Comparison of ENCODE assay signal across 1 cellular context in the genomic region with DNA sequence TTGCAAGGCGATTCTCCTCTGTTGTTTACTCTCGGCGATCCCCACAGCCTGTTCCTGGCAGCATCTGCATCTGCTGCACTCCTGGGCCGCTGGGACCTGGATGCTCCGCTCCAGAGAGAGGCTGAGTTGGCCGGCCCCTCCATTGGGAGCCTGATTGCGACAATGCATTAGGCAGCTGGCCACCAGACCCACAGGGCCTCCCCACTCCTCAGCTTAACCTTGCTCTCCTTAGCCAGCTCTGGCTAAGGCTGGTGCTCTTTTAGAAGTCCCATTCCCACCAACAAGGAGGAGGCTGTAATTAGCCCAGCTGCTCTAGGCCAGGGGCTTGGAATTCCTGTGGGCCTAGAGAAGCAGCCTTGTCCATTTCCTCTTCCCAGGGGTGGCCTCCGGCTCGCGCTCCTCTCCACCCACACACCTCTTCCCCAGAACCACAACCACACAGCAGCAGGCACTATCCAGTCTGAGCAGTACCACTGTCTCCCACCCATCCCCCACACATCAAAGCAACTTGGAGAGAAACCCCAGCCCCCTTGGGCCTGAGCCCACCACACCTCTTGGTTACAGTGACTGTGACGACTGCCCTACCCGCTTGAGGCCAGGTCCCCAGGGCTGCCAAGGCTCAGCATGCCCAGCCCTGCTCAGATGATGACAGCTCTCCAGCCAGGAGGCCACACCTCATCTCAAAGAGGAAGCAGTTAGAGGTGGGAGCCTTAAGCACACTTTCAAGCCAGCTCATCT.
TF ChIP-seq lines count a peak whose summit lies in the region.

No MANE protein-coding gene starts in this region.

TF ChIP-seq in HepG2, 621 proteins besides CTCF, POLR2A, EP300 and RAD21 (continued from another document):
- TF ChIP-seq, protein P1, sequence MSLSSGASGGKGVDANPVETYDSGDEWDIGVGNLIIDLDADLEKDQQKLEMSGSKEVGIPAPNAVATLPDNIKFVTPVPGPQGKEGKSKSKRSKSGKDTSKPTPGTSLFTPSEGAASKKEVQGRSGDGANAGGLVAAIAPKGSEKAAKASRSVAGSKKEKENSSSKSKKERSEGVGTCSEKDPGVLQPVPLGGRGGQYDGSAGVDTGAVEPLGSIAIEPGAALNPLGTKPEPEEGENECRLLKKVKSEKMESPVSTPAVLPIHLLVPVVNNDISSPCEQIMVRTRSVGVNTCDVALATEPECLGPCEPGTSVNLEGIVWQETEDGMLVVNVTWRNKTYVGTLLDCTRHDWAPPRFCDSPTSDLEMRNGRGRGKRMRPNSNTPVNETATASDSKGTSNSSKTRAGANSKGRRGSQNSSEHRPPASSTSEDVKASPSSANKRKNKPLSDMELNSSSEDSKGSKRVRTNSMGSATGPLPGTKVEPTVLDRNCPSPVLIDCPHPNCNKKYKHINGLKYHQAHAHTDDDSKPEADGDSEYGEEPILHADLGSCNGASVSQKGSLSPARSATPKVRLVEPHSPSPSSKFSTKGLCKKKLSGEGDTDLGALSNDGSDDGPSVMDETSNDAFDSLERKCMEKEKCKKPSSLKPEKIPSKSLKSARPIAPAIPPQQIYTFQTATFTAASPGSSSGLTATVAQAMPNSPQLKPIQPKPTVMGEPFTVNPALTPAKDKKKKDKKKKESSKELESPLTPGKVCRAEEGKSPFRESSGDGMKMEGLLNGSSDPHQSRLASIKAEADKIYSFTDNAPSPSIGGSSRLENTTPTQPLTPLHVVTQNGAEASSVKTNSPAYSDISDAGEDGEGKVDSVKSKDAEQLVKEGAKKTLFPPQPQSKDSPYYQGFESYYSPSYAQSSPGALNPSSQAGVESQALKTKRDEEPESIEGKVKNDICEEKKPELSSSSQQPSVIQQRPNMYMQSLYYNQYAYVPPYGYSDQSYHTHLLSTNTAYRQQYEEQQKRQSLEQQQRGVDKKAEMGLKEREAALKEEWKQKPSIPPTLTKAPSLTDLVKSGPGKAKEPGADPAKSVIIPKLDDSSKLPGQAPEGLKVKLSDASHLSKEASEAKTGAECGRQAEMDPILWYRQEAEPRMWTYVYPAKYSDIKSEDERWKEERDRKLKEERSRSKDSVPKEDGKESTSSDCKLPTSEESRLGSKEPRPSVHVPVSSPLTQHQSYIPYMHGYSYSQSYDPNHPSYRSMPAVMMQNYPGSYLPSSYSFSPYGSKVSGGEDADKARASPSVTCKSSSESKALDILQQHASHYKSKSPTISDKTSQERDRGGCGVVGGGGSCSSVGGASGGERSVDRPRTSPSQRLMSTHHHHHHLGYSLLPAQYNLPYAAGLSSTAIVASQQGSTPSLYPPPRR (CRISPR knock-in tag; IDR thresholded peaks at IDR 0.05; ENCODE audit: borderline replicate concordance): no peak
- TF ChIP-seq, protein P2, sequence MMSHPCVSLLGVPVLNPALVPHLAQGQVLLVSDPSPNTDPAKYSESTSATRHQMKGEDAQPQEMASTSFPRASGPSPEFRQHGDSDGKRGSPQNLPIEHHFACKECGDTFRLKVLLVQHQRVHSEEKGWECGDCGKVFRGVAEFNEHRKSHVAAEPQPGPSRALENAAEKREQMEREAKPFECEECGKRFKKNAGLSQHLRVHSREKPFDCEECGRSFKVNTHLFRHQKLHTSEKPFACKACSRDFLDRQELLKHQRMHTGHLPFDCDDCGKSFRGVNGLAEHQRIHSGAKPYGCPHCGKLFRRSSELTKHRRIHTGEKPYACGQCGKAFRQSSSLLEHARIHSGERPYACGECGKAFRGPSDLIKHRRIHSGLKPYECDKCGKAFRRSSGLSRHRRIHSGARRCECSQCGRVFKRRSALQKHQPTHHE (CRISPR knock-in tag; IDR thresholded peaks at IDR 0.05; ENCODE audit: borderline replicate concordance): no peak
- TF ChIP-seq, protein P3, sequence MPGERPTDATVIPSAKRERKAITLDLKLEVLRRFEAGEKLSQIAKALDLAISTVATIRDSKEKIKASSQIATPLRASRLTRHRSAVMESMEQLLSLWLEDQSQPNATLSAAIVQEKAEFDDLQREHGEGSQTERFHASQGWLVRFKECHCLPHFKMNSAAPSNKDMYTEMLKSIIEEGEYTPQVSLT (CRISPR knock-in tag; IDR thresholded peaks at IDR 0.05; ENCODE audit: borderline replicate concordance, low read depth): no peak
- TF ChIP-seq, protein P4, sequence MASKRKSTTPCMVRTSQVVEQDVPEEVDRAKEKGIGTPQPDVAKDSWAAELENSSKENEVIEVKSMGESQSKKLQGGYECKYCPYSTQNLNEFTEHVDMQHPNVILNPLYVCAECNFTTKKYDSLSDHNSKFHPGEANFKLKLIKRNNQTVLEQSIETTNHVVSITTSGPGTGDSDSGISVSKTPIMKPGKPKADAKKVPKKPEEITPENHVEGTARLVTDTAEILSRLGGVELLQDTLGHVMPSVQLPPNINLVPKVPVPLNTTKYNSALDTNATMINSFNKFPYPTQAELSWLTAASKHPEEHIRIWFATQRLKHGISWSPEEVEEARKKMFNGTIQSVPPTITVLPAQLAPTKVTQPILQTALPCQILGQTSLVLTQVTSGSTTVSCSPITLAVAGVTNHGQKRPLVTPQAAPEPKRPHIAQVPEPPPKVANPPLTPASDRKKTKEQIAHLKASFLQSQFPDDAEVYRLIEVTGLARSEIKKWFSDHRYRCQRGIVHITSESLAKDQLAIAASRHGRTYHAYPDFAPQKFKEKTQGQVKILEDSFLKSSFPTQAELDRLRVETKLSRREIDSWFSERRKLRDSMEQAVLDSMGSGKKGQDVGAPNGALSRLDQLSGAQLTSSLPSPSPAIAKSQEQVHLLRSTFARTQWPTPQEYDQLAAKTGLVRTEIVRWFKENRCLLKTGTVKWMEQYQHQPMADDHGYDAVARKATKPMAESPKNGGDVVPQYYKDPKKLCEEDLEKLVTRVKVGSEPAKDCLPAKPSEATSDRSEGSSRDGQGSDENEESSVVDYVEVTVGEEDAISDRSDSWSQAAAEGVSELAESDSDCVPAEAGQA (IDR thresholded peaks at IDR 0.05; ENCODE audit: low read depth): no peak
- TF ChIP-seq, protein P4 (CRISPR knock-in tag; IDR thresholded peaks at IDR 0.05; ENCODE audit: borderline replicate concordance): no peak
- TF ChIP-seq, protein P5, sequence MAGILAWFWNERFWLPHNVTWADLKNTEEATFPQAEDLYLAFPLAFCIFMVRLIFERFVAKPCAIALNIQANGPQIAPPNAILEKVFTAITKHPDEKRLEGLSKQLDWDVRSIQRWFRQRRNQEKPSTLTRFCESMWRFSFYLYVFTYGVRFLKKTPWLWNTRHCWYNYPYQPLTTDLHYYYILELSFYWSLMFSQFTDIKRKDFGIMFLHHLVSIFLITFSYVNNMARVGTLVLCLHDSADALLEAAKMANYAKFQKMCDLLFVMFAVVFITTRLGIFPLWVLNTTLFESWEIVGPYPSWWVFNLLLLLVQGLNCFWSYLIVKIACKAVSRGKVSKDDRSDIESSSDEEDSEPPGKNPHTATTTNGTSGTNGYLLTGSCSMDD (CRISPR knock-in tag; IDR thresholded peaks at IDR 0.05): no peak
- TF ChIP-seq, protein P6, sequence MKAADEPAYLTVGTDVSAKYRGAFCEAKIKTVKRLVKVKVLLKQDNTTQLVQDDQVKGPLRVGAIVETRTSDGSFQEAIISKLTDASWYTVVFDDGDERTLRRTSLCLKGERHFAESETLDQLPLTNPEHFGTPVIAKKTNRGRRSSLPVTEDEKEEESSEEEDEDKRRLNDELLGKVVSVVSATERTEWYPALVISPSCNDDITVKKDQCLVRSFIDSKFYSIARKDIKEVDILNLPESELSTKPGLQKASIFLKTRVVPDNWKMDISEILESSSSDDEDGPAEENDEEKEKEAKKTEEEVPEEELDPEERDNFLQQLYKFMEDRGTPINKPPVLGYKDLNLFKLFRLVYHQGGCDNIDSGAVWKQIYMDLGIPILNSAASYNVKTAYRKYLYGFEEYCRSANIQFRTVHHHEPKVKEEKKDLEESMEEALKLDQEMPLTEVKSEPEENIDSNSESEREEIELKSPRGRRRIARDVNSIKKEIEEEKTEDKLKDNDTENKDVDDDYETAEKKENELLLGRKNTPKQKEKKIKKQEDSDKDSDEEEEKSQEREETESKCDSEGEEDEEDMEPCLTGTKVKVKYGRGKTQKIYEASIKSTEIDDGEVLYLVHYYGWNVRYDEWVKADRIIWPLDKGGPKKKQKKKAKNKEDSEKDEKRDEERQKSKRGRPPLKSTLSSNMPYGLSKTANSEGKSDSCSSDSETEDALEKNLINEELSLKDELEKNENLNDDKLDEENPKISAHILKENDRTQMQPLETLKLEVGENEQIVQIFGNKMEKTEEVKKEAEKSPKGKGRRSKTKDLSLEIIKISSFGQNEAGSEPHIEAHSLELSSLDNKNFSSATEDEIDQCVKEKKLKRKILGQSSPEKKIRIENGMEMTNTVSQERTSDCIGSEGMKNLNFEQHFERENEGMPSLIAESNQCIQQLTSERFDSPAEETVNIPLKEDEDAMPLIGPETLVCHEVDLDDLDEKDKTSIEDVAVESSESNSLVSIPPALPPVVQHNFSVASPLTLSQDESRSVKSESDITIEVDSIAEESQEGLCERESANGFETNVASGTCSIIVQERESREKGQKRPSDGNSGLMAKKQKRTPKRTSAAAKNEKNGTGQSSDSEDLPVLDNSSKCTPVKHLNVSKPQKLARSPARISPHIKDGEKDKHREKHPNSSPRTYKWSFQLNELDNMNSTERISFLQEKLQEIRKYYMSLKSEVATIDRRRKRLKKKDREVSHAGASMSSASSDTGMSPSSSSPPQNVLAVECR (CRISPR knock-in tag; IDR thresholded peaks at IDR 0.05; ENCODE audit: borderline replicate concordance): no peak
- TF ChIP-seq ZFP36L1 (CRISPR knock-in tag; IDR thresholded peaks at IDR 0.05) (no peak), RAD51 (IDR thresholded peaks at IDR 0.05; ENCODE audit: borderline replicate concordance) (no peak), SNAI1 (CRISPR knock-in tag; IDR thresholded peaks at IDR 0.05; ENCODE audit: borderline replicate concordance) (no peak), KDM4B (CRISPR knock-in tag; IDR thresholded peaks at IDR 0.05) (no peak), SP1 (IDR thresholded peaks at IDR 0.05) (no peak), SP1 (CRISPR knock-in tag; IDR thresholded peaks at IDR 0.05) (no peak), ZNF850 (CRISPR knock-in tag; conservative IDR thresholded peaks at IDR 0.05) (no peak), KAT8 (CRISPR knock-in tag; IDR thresholded peaks at IDR 0.05) (no peak)
- TF ChIP-seq, protein P7, sequence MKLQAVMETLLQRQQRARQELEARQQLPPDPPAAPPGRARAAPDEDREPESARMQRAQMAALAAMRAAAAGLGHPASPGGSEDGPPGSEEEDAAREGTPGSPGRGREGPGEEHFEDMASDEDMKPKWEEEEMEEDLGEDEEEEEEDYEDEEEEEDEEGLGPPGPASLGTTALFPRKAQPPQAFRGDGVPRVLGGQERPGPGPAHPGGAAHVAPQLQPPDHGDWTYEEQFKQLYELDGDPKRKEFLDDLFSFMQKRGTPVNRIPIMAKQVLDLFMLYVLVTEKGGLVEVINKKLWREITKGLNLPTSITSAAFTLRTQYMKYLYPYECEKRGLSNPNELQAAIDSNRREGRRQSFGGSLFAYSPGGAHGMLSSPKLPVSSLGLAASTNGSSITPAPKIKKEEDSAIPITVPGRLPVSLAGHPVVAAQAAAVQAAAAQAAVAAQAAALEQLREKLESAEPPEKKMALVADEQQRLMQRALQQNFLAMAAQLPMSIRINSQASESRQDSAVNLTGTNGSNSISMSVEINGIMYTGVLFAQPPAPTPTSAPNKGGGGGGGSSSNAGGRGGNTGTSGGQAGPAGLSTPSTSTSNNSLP (IDR thresholded peaks at IDR 0.05; ENCODE audit: low read depth, low read length): no peak
- TF ChIP-seq, protein P8, sequence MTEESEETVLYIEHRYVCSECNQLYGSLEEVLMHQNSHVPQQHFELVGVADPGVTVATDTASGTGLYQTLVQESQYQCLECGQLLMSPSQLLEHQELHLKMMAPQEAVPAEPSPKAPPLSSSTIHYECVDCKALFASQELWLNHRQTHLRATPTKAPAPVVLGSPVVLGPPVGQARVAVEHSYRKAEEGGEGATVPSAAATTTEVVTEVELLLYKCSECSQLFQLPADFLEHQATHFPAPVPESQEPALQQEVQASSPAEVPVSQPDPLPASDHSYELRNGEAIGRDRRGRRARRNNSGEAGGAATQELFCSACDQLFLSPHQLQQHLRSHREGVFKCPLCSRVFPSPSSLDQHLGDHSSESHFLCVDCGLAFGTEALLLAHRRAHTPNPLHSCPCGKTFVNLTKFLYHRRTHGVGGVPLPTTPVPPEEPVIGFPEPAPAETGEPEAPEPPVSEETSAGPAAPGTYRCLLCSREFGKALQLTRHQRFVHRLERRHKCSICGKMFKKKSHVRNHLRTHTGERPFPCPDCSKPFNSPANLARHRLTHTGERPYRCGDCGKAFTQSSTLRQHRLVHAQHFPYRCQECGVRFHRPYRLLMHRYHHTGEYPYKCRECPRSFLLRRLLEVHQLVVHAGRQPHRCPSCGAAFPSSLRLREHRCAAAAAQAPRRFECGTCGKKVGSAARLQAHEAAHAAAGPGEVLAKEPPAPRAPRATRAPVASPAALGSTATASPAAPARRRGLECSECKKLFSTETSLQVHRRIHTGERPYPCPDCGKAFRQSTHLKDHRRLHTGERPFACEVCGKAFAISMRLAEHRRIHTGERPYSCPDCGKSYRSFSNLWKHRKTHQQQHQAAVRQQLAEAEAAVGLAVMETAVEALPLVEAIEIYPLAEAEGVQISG (CRISPR knock-in tag; IDR thresholded peaks at IDR 0.05): no peak
- TF ChIP-seq, protein P9, sequence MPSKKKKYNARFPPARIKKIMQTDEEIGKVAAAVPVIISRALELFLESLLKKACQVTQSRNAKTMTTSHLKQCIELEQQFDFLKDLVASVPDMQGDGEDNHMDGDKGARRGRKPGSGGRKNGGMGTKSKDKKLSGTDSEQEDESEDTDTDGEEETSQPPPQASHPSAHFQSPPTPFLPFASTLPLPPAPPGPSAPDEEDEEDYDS (CRISPR knock-in tag; IDR thresholded peaks at IDR 0.05): no peak
- TF ChIP-seq, protein P10, sequence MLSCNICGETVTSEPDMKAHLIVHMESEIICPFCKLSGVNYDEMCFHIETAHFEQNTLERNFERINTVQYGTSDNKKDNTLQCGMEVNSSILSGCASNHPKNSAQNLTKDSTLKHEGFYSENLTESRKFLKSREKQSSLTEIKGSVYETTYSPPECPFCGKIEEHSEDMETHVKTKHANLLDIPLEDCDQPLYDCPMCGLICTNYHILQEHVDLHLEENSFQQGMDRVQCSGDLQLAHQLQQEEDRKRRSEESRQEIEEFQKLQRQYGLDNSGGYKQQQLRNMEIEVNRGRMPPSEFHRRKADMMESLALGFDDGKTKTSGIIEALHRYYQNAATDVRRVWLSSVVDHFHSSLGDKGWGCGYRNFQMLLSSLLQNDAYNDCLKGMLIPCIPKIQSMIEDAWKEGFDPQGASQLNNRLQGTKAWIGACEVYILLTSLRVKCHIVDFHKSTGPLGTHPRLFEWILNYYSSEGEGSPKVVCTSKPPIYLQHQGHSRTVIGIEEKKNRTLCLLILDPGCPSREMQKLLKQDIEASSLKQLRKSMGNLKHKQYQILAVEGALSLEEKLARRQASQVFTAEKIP (CRISPR knock-in tag; IDR thresholded peaks at IDR 0.05; ENCODE audit: borderline replicate concordance): no peak
